Comparison of ENCODE assay signal across 1 cellular context in the genomic region with DNA sequence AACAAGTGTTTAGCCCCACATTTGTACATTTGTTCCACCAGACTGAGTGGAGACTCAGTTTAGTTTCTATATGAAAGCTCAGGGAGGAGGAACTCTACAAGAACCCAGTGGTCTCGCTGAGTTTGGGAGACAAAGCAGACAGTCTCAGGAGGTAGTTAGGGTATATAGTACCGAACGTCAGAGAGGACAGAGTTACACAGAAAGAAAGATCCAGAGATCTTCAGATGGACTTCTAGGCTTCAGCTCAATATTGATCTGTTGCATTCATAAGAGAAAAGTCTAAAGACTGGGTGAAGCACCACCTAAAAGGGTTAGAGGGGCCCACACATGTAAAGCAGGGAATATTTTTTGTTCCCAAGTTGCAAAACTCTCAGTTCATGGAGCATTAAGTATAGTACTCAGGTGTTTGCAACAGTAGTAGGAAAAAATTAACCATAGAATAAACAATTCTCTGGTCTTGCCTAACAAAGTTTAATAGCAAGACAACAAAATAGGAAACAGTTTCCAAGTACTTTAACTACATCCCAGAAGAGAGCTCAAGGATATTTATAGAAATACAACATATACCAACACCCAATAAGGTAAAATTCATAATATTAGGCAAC.
TF ChIP-seq lines count a peak whose summit lies in the region.

No MANE protein-coding gene starts in this region.

TF ChIP-seq in HepG2, 621 proteins besides CTCF, POLR2A, EP300 and RAD21 (continued from another document and continues in another):
- TF ChIP-seq, protein P1, sequence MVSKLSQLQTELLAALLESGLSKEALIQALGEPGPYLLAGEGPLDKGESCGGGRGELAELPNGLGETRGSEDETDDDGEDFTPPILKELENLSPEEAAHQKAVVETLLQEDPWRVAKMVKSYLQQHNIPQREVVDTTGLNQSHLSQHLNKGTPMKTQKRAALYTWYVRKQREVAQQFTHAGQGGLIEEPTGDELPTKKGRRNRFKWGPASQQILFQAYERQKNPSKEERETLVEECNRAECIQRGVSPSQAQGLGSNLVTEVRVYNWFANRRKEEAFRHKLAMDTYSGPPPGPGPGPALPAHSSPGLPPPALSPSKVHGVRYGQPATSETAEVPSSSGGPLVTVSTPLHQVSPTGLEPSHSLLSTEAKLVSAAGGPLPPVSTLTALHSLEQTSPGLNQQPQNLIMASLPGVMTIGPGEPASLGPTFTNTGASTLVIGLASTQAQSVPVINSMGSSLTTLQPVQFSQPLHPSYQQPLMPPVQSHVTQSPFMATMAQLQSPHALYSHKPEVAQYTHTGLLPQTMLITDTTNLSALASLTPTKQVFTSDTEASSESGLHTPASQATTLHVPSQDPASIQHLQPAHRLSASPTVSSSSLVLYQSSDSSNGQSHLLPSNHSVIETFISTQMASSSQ (IDR thresholded peaks at IDR 0.05; ENCODE audit: low read depth) = peak; percentile 97
- TF ChIP-seq, protein P1 (CRISPR knock-in tag; IDR thresholded peaks at IDR 0.05; ENCODE audit: borderline replicate concordance) = peak; percentile 98
- TF ChIP-seq NR1H2 (CRISPR knock-in tag; IDR thresholded peaks at IDR 0.05; ENCODE audit: borderline replicate concordance, low read depth) = no peak
- peak; percentile 92 for TF ChIP-seq HNF4A (CRISPR knock-in tag; IDR thresholded peaks at IDR 0.05)
- TF ChIP-seq CREM (IDR thresholded peaks at IDR 0.05) = peak; percentile 91
- TF ChIP-seq CREM (CRISPR knock-in tag; IDR thresholded peaks at IDR 0.05) = no peak
- no peak for TF ChIP-seq ZFY (CRISPR knock-in tag; IDR thresholded peaks at IDR 0.05)
- no peak for TF ChIP-seq AGO1 (IDR thresholded peaks at IDR 0.05; ENCODE audit: low read depth, low read length, poor library complexity, severe bottlenecking)
- no peak; the same call in 1 of the 2 replicates for TF ChIP-seq STAG1 (CRISPR knock-in tag; IDR thresholded peaks at IDR 0.05)
- TF ChIP-seq, protein P2, sequence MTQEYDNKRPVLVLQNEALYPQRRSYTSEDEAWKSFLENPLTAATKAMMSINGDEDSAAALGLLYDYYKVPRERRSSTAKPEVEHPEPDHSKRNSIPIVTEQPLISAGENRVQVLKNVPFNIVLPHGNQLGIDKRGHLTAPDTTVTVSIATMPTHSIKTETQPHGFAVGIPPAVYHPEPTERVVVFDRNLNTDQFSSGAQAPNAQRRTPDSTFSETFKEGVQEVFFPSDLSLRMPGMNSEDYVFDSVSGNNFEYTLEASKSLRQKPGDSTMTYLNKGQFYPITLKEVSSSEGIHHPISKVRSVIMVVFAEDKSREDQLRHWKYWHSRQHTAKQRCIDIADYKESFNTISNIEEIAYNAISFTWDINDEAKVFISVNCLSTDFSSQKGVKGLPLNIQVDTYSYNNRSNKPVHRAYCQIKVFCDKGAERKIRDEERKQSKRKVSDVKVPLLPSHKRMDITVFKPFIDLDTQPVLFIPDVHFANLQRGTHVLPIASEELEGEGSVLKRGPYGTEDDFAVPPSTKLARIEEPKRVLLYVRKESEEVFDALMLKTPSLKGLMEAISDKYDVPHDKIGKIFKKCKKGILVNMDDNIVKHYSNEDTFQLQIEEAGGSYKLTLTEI (CRISPR knock-in tag; conservative IDR thresholded peaks at IDR 0.05) = no peak
- TF ChIP-seq, protein P3, sequence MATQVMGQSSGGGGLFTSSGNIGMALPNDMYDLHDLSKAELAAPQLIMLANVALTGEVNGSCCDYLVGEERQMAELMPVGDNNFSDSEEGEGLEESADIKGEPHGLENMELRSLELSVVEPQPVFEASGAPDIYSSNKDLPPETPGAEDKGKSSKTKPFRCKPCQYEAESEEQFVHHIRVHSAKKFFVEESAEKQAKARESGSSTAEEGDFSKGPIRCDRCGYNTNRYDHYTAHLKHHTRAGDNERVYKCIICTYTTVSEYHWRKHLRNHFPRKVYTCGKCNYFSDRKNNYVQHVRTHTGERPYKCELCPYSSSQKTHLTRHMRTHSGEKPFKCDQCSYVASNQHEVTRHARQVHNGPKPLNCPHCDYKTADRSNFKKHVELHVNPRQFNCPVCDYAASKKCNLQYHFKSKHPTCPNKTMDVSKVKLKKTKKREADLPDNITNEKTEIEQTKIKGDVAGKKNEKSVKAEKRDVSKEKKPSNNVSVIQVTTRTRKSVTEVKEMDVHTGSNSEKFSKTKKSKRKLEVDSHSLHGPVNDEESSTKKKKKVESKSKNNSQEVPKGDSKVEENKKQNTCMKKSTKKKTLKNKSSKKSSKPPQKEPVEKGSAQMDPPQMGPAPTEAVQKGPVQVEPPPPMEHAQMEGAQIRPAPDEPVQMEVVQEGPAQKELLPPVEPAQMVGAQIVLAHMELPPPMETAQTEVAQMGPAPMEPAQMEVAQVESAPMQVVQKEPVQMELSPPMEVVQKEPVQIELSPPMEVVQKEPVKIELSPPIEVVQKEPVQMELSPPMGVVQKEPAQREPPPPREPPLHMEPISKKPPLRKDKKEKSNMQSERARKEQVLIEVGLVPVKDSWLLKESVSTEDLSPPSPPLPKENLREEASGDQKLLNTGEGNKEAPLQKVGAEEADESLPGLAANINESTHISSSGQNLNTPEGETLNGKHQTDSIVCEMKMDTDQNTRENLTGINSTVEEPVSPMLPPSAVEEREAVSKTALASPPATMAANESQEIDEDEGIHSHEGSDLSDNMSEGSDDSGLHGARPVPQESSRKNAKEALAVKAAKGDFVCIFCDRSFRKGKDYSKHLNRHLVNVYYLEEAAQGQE (IDR thresholded peaks at IDR 0.05; ENCODE audit: borderline replicate concordance in 1 of 2, low read depth in 1 of 2, low read length in 2 of 2) = peak in 1 of 2 experiments; percentile 74; a peak in 2 of 4 replicates
- TF ChIP-seq, protein P4, sequence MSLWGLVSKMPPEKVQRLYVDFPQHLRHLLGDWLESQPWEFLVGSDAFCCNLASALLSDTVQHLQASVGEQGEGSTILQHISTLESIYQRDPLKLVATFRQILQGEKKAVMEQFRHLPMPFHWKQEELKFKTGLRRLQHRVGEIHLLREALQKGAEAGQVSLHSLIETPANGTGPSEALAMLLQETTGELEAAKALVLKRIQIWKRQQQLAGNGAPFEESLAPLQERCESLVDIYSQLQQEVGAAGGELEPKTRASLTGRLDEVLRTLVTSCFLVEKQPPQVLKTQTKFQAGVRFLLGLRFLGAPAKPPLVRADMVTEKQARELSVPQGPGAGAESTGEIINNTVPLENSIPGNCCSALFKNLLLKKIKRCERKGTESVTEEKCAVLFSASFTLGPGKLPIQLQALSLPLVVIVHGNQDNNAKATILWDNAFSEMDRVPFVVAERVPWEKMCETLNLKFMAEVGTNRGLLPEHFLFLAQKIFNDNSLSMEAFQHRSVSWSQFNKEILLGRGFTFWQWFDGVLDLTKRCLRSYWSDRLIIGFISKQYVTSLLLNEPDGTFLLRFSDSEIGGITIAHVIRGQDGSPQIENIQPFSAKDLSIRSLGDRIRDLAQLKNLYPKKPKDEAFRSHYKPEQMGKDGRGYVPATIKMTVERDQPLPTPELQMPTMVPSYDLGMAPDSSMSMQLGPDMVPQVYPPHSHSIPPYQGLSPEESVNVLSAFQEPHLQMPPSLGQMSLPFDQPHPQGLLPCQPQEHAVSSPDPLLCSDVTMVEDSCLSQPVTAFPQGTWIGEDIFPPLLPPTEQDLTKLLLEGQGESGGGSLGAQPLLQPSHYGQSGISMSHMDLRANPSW (CRISPR knock-in tag; IDR thresholded peaks at IDR 0.05; ENCODE audit: borderline replicate concordance) = no peak
- TF ChIP-seq ONECUT2 (CRISPR knock-in tag; IDR thresholded peaks at IDR 0.05) = peak; percentile 93
- peak; percentile 41; the same call in 1 of the 2 replicates for TF ChIP-seq BRCA1 (CRISPR knock-in tag; IDR thresholded peaks at IDR 0.05)
- peak; percentile 75 for TF ChIP-seq PHF5A (CRISPR knock-in tag; IDR thresholded peaks at IDR 0.05; ENCODE audit: low read depth, unreplicated experiment)
- no peak for TF ChIP-seq PAWR (CRISPR knock-in tag; IDR thresholded peaks at IDR 0.05; ENCODE audit: borderline replicate concordance)
- no peak for TF ChIP-seq ZNF780A (CRISPR knock-in tag; IDR thresholded peaks at IDR 0.05)
- TF ChIP-seq RARA (CRISPR knock-in tag; IDR thresholded peaks at IDR 0.05) = peak; percentile 77
- TF ChIP-seq NFIB (CRISPR knock-in tag; IDR thresholded peaks at IDR 0.05; ENCODE audit: borderline replicate concordance) = no peak
- TF ChIP-seq ZNF567 (CRISPR knock-in tag; IDR thresholded peaks at IDR 0.05; ENCODE audit: borderline replicate concordance) = no peak
- no peak for TF ChIP-seq BHLHE40 (IDR thresholded peaks at IDR 0.05; ENCODE audit: low read length)
- 0 out of 2 replicates have a peak, but pooled peaks have one; percentile 40 for TF ChIP-seq ZNF644 (CRISPR knock-in tag; IDR thresholded peaks at IDR 0.05; ENCODE audit: low read depth)
- TF ChIP-seq, protein P5, sequence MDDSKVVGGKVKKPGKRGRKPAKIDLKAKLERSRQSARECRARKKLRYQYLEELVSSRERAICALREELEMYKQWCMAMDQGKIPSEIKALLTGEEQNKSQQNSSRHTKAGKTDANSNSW (CRISPR knock-in tag; IDR thresholded peaks at IDR 0.05; ENCODE audit: borderline replicate concordance) = no peak
- TF ChIP-seq KMT2A (CRISPR knock-in tag; IDR thresholded peaks at IDR 0.05) = no peak
- peak; percentile 45; the same call in 1 of the 2 replicates for TF ChIP-seq HOXA3 (CRISPR knock-in tag; IDR thresholded peaks at IDR 0.05)
- TF ChIP-seq SPEN (CRISPR knock-in tag; IDR thresholded peaks at IDR 0.05; ENCODE audit: low read depth) = no peak
- no peak for TF ChIP-seq ZNF761 (CRISPR knock-in tag; conservative IDR thresholded peaks at IDR 0.05)
- no peak for TF ChIP-seq ZFP37 (CRISPR knock-in tag; IDR thresholded peaks at IDR 0.05; ENCODE audit: borderline replicate concordance)
- TF ChIP-seq ARHGAP35 (CRISPR knock-in tag; IDR thresholded peaks at IDR 0.05; ENCODE audit: borderline replicate concordance) = no peak
- TF ChIP-seq ZNF556 (CRISPR knock-in tag; IDR thresholded peaks at IDR 0.05; ENCODE audit: borderline replicate concordance) = no peak
- peak; percentile 93; the same call in 1 of the 2 replicates for TF ChIP-seq MIER3 (CRISPR knock-in tag; IDR thresholded peaks at IDR 0.05; ENCODE audit: borderline replicate concordance)
- no peak for TF ChIP-seq ZMYM3 (CRISPR knock-in tag; IDR thresholded peaks at IDR 0.05)
- no peak for TF ChIP-seq KMT2B (CRISPR knock-in tag; IDR thresholded peaks at IDR 0.05)
- peak; percentile 87 for TF ChIP-seq RBM22 (optimal IDR thresholded peaks at IDR 0.05; ENCODE audit: low read length)
- TF ChIP-seq FOXJ3 (CRISPR knock-in tag; IDR thresholded peaks at IDR 0.05; ENCODE audit: borderline replicate concordance) = peak; percentile 97
- 0 out of 2 replicates have a peak, but pooled peaks have one; percentile 54 for TF ChIP-seq MIER2 (CRISPR knock-in tag; IDR thresholded peaks at IDR 0.05)
- peak; percentile 67; the same call in 1 of the 2 replicates for TF ChIP-seq IRF2 (CRISPR knock-in tag; IDR thresholded peaks at IDR 0.05)
- no peak for TF ChIP-seq NFRKB (IDR thresholded peaks at IDR 0.05)
- no peak for TF ChIP-seq ZNF747 (CRISPR knock-in tag; IDR thresholded peaks at IDR 0.05; ENCODE audit: borderline replicate concordance)
- TF ChIP-seq ZNF292 (CRISPR knock-in tag; IDR thresholded peaks at IDR 0.05; ENCODE audit: borderline replicate concordance, low read depth) = no peak
- TF ChIP-seq, protein P6, sequence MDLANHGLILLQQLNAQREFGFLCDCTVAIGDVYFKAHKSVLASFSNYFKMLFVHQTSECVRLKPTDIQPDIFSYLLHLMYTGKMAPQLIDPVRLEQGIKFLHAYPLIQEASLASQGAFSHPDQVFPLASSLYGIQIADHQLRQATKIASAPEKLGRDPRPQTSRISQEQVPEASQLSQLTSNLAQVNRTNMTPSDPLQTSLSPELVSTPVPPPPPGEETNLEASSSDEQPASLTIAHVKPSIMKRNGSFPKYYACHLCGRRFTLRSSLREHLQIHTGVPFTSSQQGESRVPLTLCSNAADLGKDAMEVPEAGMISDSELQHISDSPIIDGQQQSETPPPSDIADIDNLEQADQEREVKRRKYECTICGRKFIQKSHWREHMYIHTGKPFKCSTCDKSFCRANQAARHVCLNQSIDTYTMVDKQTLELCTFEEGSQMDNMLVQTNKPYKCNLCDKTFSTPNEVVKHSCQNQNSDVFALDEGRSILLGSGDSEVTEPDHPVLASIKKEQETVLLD (CRISPR knock-in tag; IDR thresholded peaks at IDR 0.05; ENCODE audit: low read depth) = no peak
- peak; percentile 90 for TF ChIP-seq SMAD3 (CRISPR knock-in tag; IDR thresholded peaks at IDR 0.05)
- TF ChIP-seq, protein P7, sequence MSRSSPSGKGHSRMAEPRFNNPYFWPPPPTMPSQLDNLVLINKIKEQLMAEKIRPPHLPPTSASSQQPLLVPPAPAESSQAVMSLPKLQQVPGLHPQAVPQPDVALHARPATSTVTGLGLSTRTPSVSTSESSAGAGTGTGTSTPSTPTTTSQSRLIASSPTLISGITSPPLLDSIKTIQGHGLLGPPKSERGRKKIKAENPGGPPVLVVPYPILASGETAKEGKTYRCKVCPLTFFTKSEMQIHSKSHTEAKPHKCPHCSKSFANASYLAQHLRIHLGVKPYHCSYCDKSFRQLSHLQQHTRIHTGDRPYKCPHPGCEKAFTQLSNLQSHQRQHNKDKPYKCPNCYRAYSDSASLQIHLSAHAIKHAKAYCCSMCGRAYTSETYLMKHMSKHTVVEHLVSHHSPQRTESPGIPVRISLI (CRISPR knock-in tag; IDR thresholded peaks at IDR 0.05; ENCODE audit: borderline replicate concordance) = no peak; the same call in 1 of the 2 replicates
- TF ChIP-seq ZNF775 (CRISPR knock-in tag; IDR thresholded peaks at IDR 0.05; ENCODE audit: borderline replicate concordance) = no peak
- TF ChIP-seq CCDC6 (CRISPR knock-in tag; IDR thresholded peaks at IDR 0.05) = no peak; the same call in 1 of the 2 replicates
- TF ChIP-seq, protein P8, sequence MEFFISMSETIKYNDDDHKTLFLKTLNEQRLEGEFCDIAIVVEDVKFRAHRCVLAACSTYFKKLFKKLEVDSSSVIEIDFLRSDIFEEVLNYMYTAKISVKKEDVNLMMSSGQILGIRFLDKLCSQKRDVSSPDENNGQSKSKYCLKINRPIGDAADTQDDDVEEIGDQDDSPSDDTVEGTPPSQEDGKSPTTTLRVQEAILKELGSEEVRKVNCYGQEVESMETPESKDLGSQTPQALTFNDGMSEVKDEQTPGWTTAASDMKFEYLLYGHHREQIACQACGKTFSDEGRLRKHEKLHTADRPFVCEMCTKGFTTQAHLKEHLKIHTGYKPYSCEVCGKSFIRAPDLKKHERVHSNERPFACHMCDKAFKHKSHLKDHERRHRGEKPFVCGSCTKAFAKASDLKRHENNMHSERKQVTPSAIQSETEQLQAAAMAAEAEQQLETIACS (CRISPR knock-in tag; IDR thresholded peaks at IDR 0.05) = no peak
- TF ChIP-seq ZNF235 (CRISPR knock-in tag; IDR thresholded peaks at IDR 0.05; ENCODE audit: borderline replicate concordance) = no peak
- TF ChIP-seq FOXO1 (CRISPR knock-in tag; IDR thresholded peaks at IDR 0.05) = peak; percentile 73; the same call in 1 of the 2 replicates
